In the genomic region with DNA sequence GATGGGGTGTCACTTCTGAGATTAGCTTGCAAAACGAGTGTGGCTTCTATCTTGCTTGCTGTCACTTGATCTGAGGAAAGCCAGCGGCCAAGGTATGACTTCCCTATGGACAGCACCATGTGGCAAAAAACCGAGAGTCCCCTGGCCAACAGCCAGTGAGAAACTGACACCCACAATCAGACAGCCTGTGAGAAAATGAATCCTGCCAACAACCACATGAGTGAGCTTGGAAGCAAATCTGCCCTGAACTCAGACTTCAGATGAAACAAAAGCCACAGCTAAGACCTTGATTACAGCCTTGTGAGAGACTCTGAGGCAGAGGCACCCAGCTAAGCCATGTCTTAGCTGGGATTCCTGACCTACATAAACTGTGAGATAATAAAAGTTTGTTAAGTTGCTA, we compare ENCODE assay signal across 21 cellular contexts. TPM values are rescaled to one million over a fixed set of nuclear protein-coding genes. Genes with fewer than 3 reads are reported as not detected.
A peak's percentile ranks its signal among the peaks of the same experiment; 100 is the strongest.
DNase-seq lines count a peak whose midpoint lies in the region; ATAC-seq, FAIRE-seq and TF ChIP-seq lines count a peak whose summit lies in the region.
"Had no signal": no experiment of that assay in that cellular context is flagged by ENCODE, and none has a peak within 500 bp of the region (broad histone marks: within the 10 kb centered on the region; RNA-seq: fewer than 3 reads in every experiment).

No MANE protein-coding gene starts in this region.

- H3K27me3 ChIP-seq in pancreas: no peaks in the 10 kb centered on the region

- no peak overlapping the region for H3K27ac ChIP-seq in pancreas
- H3K27ac ChIP-seq: skin epidermis had no signal

- TF ChIP-seq CTCF in fibroblast of the aortic adventitia (IDR thresholded peaks at IDR 0.05; ENCODE audit: insufficient read depth, low read length) (no peak), pancreas (IDR thresholded peaks at IDR 0.05) (no peak)

- 15 to 21% methylated on average over 3 of the region's 3 CpGs for WGBS in pancreas, 2 donors

- intact Hi-C loops in pancreas (cut with DNase I): no loop called here

- H3K4me3 ChIP-seq in fibroblast of the aortic adventitia (ENCODE audit: low read depth, low read length) (no peak overlapping the region), pancreas (no peak overlapping the region)
- H3K4me3 ChIP-seq: GM12878, mucosa of descending colon, skin epidermis had no signal

- peak; percentile 60 for DNase-seq in H4 (ENCODE audit: low spot score)
- DNase-seq in RPMI7951 (ENCODE audit: low read depth): peak; percentile 1
- DNase-seq in fibroblast of the aortic adventitia (ENCODE audit: low read depth): peak; percentile 79
- DNase-seq in pancreas: peak in 5 of 6 donors; percentile 35 to 60 (median 45)
- DNase-seq in OCI-M2 (lab: John Stamatoyannopoulos, UW; ENCODE audit: unreplicated experiment): no peak
- DNase-seq: activated CD4-positive, alpha-beta T cell treated with anti-CD3 and anti-CD28 coated beads for 4 hours; activated naive CD4-positive, alpha-beta T cell treated with Interleukin-2 at 50 U/mL for 16 hours; Calu3; GDM1; mucosa of descending colon; NCI-H1930; NCI-H69; occipital lobe; stimulated activated CD4-positive, alpha-beta T cell treated with anti-CD3 and anti-CD28 coated beads, Interleukin-4, amount 100 ng/mL, for 24 hours had no signal

- no peaks in the 10 kb centered on the region for H3K36me3 ChIP-seq in pancreas

- H3K9me3 ChIP-seq in pancreas: no peaks in the 10 kb centered on the region
- H3K9me3 ChIP-seq: mucosa of descending colon had no signal

- peak; percentile 80 to 88 (median 86) for ATAC-seq in pancreas
- ATAC-seq in GM19351 (IDR thresholded peaks at IDR 0.05; ENCODE audit: unreplicated experiment): no peak
- ATAC-seq in HG02970 (IDR thresholded peaks at IDR 0.05; ENCODE audit: low FRiP score, unreplicated experiment): no peak
- ATAC-seq in SK-N-SH treated with all-trans-retinoic acid at 6 μM for 48 hours: no peak
- ATAC-seq: esophagus mucosa, GM12878, HepG2, mucosa of descending colon had no signal

- no peak for FAIRE-seq in pancreas (lab: Jason Lieb, UNC)
- FAIRE-seq: GM12878, HepG2 had no signal

- no peaks in the 10 kb centered on the region for H3K4me1 ChIP-seq in pancreas

TF ChIP-seq in SK-N-SH treated with all-trans-retinoic acid at 6 μM for 48 hours, 23 proteins besides CTCF, POLR2A, EP300 and RAD21:
- TF ChIP-seq ZC3H10 (CRISPR knock-in tag; IDR thresholded peaks at IDR 0.05) (no peak), TOX (CRISPR knock-in tag; IDR thresholded peaks at IDR 0.05; ENCODE audit: borderline replicate concordance) (no peak), CSDC2 (CRISPR knock-in tag; IDR thresholded peaks at IDR 0.05) (no peak), TCF4 (CRISPR knock-in tag; IDR thresholded peaks at IDR 0.05; ENCODE audit: borderline replicate concordance) (no peak), ZFP30 (CRISPR knock-in tag; IDR thresholded peaks at IDR 0.05) (no peak), ISL1 (CRISPR knock-in tag; IDR thresholded peaks at IDR 0.05) (no peak), ZNF565 (CRISPR knock-in tag; conservative IDR thresholded peaks at IDR 0.05; ENCODE audit: low read depth) (no peak), PPARA (CRISPR knock-in tag; IDR thresholded peaks at IDR 0.05; ENCODE audit: borderline replicate concordance) (no peak), RARB (CRISPR knock-in tag; IDR thresholded peaks at IDR 0.05) (no peak), OSR1 (CRISPR knock-in tag; IDR thresholded peaks at IDR 0.05) (no peak), ARNTL (CRISPR knock-in tag; IDR thresholded peaks at IDR 0.05; ENCODE audit: borderline replicate concordance, low read depth) (no peak), BACH2 (CRISPR knock-in tag; IDR thresholded peaks at IDR 0.05; ENCODE audit: borderline replicate concordance) (no peak), ZFP3 (CRISPR knock-in tag; IDR thresholded peaks at IDR 0.05) (no peak), ESRRG (CRISPR knock-in tag; IDR thresholded peaks at IDR 0.05) (no peak), ZNF70 (CRISPR knock-in tag; IDR thresholded peaks at IDR 0.05) (no peak)
- TF ChIP-seq, protein P1, sequence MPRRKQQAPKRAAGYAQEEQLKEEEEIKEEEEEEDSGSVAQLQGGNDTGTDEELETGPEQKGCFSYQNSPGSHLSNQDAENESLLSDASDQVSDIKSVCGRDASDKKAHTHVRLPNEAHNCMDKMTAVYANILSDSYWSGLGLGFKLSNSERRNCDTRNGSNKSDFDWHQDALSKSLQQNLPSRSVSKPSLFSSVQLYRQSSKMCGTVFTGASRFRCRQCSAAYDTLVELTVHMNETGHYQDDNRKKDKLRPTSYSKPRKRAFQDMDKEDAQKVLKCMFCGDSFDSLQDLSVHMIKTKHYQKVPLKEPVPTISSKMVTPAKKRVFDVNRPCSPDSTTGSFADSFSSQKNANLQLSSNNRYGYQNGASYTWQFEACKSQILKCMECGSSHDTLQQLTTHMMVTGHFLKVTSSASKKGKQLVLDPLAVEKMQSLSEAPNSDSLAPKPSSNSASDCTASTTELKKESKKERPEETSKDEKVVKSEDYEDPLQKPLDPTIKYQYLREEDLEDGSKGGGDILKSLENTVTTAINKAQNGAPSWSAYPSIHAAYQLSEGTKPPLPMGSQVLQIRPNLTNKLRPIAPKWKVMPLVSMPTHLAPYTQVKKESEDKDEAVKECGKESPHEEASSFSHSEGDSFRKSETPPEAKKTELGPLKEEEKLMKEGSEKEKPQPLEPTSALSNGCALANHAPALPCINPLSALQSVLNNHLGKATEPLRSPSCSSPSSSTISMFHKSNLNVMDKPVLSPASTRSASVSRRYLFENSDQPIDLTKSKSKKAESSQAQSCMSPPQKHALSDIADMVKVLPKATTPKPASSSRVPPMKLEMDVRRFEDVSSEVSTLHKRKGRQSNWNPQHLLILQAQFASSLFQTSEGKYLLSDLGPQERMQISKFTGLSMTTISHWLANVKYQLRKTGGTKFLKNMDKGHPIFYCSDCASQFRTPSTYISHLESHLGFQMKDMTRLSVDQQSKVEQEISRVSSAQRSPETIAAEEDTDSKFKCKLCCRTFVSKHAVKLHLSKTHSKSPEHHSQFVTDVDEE (CRISPR knock-in tag; IDR thresholded peaks at IDR 0.05): no peak
- TF ChIP-seq, protein P2, sequence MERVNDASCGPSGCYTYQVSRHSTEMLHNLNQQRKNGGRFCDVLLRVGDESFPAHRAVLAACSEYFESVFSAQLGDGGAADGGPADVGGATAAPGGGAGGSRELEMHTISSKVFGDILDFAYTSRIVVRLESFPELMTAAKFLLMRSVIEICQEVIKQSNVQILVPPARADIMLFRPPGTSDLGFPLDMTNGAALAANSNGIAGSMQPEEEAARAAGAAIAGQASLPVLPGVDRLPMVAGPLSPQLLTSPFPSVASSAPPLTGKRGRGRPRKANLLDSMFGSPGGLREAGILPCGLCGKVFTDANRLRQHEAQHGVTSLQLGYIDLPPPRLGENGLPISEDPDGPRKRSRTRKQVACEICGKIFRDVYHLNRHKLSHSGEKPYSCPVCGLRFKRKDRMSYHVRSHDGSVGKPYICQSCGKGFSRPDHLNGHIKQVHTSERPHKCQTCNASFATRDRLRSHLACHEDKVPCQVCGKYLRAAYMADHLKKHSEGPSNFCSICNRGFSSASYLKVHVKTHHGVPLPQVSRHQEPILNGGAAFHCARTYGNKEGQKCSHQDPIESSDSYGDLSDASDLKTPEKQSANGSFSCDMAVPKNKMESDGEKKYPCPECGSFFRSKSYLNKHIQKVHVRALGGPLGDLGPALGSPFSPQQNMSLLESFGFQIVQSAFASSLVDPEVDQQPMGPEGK (CRISPR knock-in tag; IDR thresholded peaks at IDR 0.05; ENCODE audit: borderline replicate concordance): no peak
- TF ChIP-seq, protein P3, sequence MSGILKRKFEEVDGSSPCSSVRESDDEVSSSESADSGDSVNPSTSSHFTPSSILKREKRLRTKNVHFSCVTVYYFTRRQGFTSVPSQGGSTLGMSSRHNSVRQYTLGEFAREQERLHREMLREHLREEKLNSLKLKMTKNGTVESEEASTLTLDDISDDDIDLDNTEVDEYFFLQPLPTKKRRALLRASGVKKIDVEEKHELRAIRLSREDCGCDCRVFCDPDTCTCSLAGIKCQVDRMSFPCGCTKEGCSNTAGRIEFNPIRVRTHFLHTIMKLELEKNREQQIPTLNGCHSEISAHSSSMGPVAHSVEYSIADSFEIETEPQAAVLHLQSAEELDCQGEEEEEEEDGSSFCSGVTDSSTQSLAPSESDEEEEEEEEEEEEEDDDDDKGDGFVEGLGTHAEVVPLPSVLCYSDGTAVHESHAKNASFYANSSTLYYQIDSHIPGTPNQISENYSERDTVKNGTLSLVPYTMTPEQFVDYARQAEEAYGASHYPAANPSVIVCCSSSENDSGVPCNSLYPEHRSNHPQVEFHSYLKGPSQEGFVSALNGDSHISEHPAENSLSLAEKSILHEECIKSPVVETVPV (CRISPR knock-in tag; IDR thresholded peaks at IDR 0.05): no peak
TF ChIP-seq in SK-N-SH treated with all-trans-retinoic acid at 6 μM for 48 hours: peak in this region for 0.

RNA-seq across cellular contexts. Expression of a gene that starts 45.5 kb away (rescaled TPM):
- not detected in 2 replicates for total RNA-seq in H4 (2014; rRNA removed; shearing (Covaris generic))
- not detected in 2 replicates for total RNA-seq in RPMI7951 (2014; rRNA removed; shearing (Covaris generic))
- total RNA-seq in fibroblast of the aortic adventitia (ENCODE audit: low replicate concordance) (not detected in 2 replicates), pancreas (not detected)
- polyA plus RNA-seq in pancreas: not detected
- total RNA-seq: Calu3, esophagus mucosa, GM12878, HepG2, mucosa of descending colon, occipital lobe had no signal
- polyA plus RNA-seq: GM12878, HepG2 had no signal

Comparison
In these comparisons a context has a peak if more than half of its experiments do, and no peak if none do; other contexts are left out.
1. ATAC-seq: peak in pancreas (4 of 4); none in GM19351 (single experiment), HG02970 (single experiment) and SK-N-SH treated with all-trans-retinoic acid at 6 μM for 48 hours (single experiment).